In the genomic region with DNA sequence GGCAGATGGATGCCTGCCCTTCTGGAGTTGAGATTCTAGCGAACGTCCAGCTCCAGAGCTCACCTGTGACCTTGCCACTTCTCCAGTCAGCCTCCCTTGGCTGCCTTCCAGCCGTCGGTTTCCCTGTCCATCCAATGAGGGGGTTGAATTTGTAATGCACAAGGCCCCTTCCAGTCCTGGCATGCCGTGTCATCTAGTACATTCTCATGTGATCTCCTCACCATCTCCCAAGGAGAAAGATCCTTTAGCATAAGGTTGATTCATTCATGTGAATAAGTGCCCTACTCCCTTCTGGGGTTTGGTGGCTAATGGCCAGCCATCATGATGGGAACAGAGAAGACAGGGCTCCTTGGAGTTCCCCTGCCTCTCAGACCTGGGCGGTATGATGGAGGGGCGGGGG, we compare ENCODE assay signal across 24 cellular contexts. TPM values are rescaled to one million over a fixed set of nuclear protein-coding genes. Genes with fewer than 3 reads are reported as not detected.
"Had no signal": no experiment of that assay in that cellular context is flagged by ENCODE, and none has a peak within 500 bp of the region (broad histone marks: within the 10 kb centered on the region; RNA-seq: fewer than 3 reads in every experiment).

No MANE protein-coding gene starts in this region.

- H3K27me3 ChIP-seq: colonic mucosa, hepatocyte, transverse colon had no signal

- FAIRE-seq: kidney had no signal

- H3K9me3 ChIP-seq: colonic mucosa, spleen, thoracic aorta, transverse colon had no signal

- H3K27ac Mint-ChIP-seq: nephron progenitor cell; stimulated activated naive B cell treated with anti-CD40 and anti-IgM and Interleukin-4, amounts not matched to agents 10 μg/mL and 1 μg/mL and 100 μg/mL, for 72 hours; stimulated activated naive CD8-positive, alpha-beta T cell treated with anti-CD3 and anti-CD28 coated beads, Interleukin-15, amount 100 ng/mL, for 72 hours had no signal

- H3K36me3 ChIP-seq: colonic mucosa, spleen, thoracic aorta, transverse colon had no signal

- H3K4me3 Mint-ChIP-seq: nephron progenitor cell; stimulated activated naive B cell treated with anti-CD40 and anti-IgM and Interleukin-4, amounts not matched to agents 10 μg/mL and 1 μg/mL and 100 μg/mL, for 72 hours; stimulated activated naive CD8-positive, alpha-beta T cell treated with anti-CD3 and anti-CD28 coated beads, Interleukin-15, amount 100 ng/mL, for 72 hours had no signal

- H3K4me1 ChIP-seq: colonic mucosa, foreskin keratinocyte, transverse colon had no signal

- H3K79me2 ChIP-seq: hepatocyte had no signal

- DNase-seq: colonic mucosa; dermis blood vessel endothelial cell; erythroblast; head of caudate nucleus; kidney; left colon; left ventricle myocardium superior; mesenchymal stem cell; midbrain; nephron progenitor cell; posterior cingulate gyrus; spleen; stimulated activated CD4-positive, alpha-beta T cell treated with anti-CD3 and anti-CD28 coated beads, Interleukin-15, amount 100 ng/mL, for 24 hours; stimulated activated CD4-positive, alpha-beta T cell treated with anti-CD3 and anti-CD28 coated beads, Interleukin-1b, Interleukin-23, amount 100 ng/mL, for 48 hours; stimulated activated CD4-positive, alpha-beta T cell treated with anti-CD3 and anti-CD28 coated beads, Interleukin-4, amount 100 ng/mL, for 24 hours; stimulated activated naive B cell treated with anti-CD40 and anti-IgM and Interleukin-4, amounts not matched to agents 10 μg/mL and 1 μg/mL and 100 μg/mL, for 72 hours; stimulated activated naive CD8-positive, alpha-beta T cell treated with anti-CD3 and anti-CD28 coated beads, Interleukin-15, amount 100 ng/mL, for 72 hours; transverse colon had no signal

- ATAC-seq: foreskin keratinocyte; left colon; left ventricle myocardium superior; sciatic nerve; stimulated activated naive B cell treated with anti-CD40 and anti-IgM and Interleukin-4, amounts not matched to agents 10 μg/mL and 1 μg/mL and 100 μg/mL, for 72 hours; stimulated activated naive CD8-positive, alpha-beta T cell treated with anti-CD3 and anti-CD28 coated beads, Interleukin-15, amount 100 ng/mL, for 72 hours had no signal

- H3K4me2 ChIP-seq: hepatocyte had no signal

- H3K9me3 Mint-ChIP-seq: nephron progenitor cell; stimulated activated naive B cell treated with anti-CD40 and anti-IgM and Interleukin-4, amounts not matched to agents 10 μg/mL and 1 μg/mL and 100 μg/mL, for 72 hours; stimulated activated naive CD8-positive, alpha-beta T cell treated with anti-CD3 and anti-CD28 coated beads, Interleukin-15, amount 100 ng/mL, for 72 hours had no signal

- H2AFZ ChIP-seq: hepatocyte had no signal

- H3K4me3 ChIP-seq: colonic mucosa, hepatocyte, lung, spleen, thoracic aorta, transverse colon had no signal

- H3K36me3 Mint-ChIP-seq: stimulated activated naive B cell treated with anti-CD40 and anti-IgM and Interleukin-4, amounts not matched to agents 10 μg/mL and 1 μg/mL and 100 μg/mL, for 72 hours had no signal

- H3K27ac ChIP-seq: colonic mucosa, foreskin keratinocyte, hepatocyte, spleen, thoracic aorta, transverse colon had no signal

RNA-seq across cellular contexts. Expression of a gene that starts 55.3 kb away (rescaled TPM):
- total RNA-seq: dermis blood vessel endothelial cell, pulmonary artery endothelial cell had no signal
